ENCODE assay signal across 21 cellular contexts in genomic region chr14:68559949-68560348, GRCh38.
DNase-seq lines count a peak whose midpoint lies in the region; ATAC-seq and TF ChIP-seq lines count a peak whose summit lies in the region.
"Had no signal": no experiment of that assay in that cellular context is flagged by ENCODE, and none has a peak within 500 bp of the region (broad histone marks: within the 10 kb centered on the region; RNA-seq: fewer than 3 reads in every experiment).

No MANE protein-coding gene starts in this region.

- TF ChIP-seq EP300 in ovary (IDR thresholded peaks at IDR 0.05) (no peak), tibial nerve (IDR thresholded peaks at IDR 0.05) (peak; percentile 34 to 70)

- H4K20me1 ChIP-seq in mammary epithelial cell (ENCODE audit: insufficient read depth, low read length) = no peaks in the 10 kb centered on the region
- H4K20me1 ChIP-seq: BLaER1 had no signal

- TF ChIP-seq CTCF in MCF 10A (IDR thresholded peaks at IDR 0.05; ENCODE audit: unreplicated experiment) (no peak), mammary epithelial cell (conservative IDR thresholded peaks at IDR 0.05 in 1 of 2, IDR thresholded peaks at IDR 0.05 in 1 of 2; ENCODE audit: extremely low read depth in 1 of 2, insufficient read depth in 1 of 2, low read depth in 1 of 2, low read length in 2 of 2) (no peak), right lobe of liver (IDR thresholded peaks at IDR 0.05) (no peak), ovary (IDR thresholded peaks at IDR 0.05) (no peak), tibial nerve (IDR thresholded peaks at IDR 0.05) (no peak), gastrocnemius medialis (IDR thresholded peaks at IDR 0.05 in 4 of 5, conservative IDR thresholded peaks at IDR 0.05 in 1 of 5) (no peak)

- no peaks in the 10 kb centered on the region for H3K27me3 Mint-ChIP-seq in MCF 10A (ENCODE audit: insufficient read depth, unreplicated experiment)
- H3K27me3 Mint-ChIP-seq: CD4-positive, alpha-beta memory T cell had no signal

- no peaks in the 10 kb centered on the region for H3K36me3 ChIP-seq in mammary epithelial cell (ENCODE audit: insufficient read depth, low read length)
- H3K36me3 ChIP-seq in right lobe of liver = no peaks in the 10 kb centered on the region
- H3K36me3 ChIP-seq in ovary = no peaks in the 10 kb centered on the region
- H3K36me3 ChIP-seq in tibial nerve = no peaks in the 10 kb centered on the region
- H3K36me3 ChIP-seq in gastrocnemius medialis = no peaks in the 10 kb centered on the region
- H3K36me3 ChIP-seq: BLaER1 had no signal

- H3K79me2 ChIP-seq in mammary epithelial cell (ENCODE audit: insufficient read depth, low read length) = no peaks in the 10 kb centered on the region

- POLR2A ChIA-PET in MCF 10A (lab: Yijun Ruan, JAX) = no interaction called here

- peak; percentile 4 to 54 (median 14) for ATAC-seq in right lobe of liver
- ATAC-seq in gastrocnemius medialis = no peak
- ATAC-seq in HG03354 (IDR thresholded peaks at IDR 0.05; ENCODE audit: poor library complexity, severe bottlenecking, unreplicated experiment) = no peak
- ATAC-seq: A549, GM12878 had no signal

- DNase-seq in MCF 10A (ENCODE audit: unreplicated experiment) (no peak), mammary epithelial cell (no peak), right lobe of liver (peak in 1 of 3 donors; percentile 47), ovary (no peak), tibial nerve (ENCODE audit: low spot score in 2 of 2) (no peak), glomerular visceral epithelial cell (ENCODE audit: extremely low spot score) (no peak), gastrocnemius medialis (no peak)
- DNase-seq: CD4-positive, alpha-beta memory T cell; DMS 273 treated with DMSO at 0.1 percent for 48 hours; DMS53; DND-41; EL; HCEC 1CT; IMR-90 had no signal

- peaks cover 14% of the 10 kb centered on the region for H3K4me1 ChIP-seq in mammary epithelial cell (ENCODE audit: insufficient read depth, low read length)
- peaks cover 2 to 48% (median 24%) of the 10 kb centered on the region in 4 donors for H3K4me1 ChIP-seq in right lobe of liver
- H3K4me1 ChIP-seq in ovary (ENCODE audit: insufficient read depth) = peaks cover 30% of the 10 kb centered on the region
- peaks cover 0 to 57% (median 25%) of the 10 kb centered on the region in 4 donors for H3K4me1 ChIP-seq in tibial nerve
- H3K4me1 ChIP-seq in gastrocnemius medialis = peaks cover 26 to 43% of the 10 kb centered on the region in 2 donors

- no peaks in the 10 kb centered on the region for H3K27me3 ChIP-seq in mammary epithelial cell (ENCODE audit: insufficient read depth, low read length)
- no peaks in the 10 kb centered on the region for H3K27me3 ChIP-seq in right lobe of liver
- H3K27me3 ChIP-seq in ovary = no peaks in the 10 kb centered on the region
- no peaks in the 10 kb centered on the region for H3K27me3 ChIP-seq in tibial nerve
- no peaks in the 10 kb centered on the region for H3K27me3 ChIP-seq in gastrocnemius medialis
- H3K27me3 ChIP-seq: BLaER1 had no signal

- H3K9me3 ChIP-seq in mammary epithelial cell (replicated peaks; ENCODE audit: insufficient read depth, low read length) (no peaks in the 10 kb centered on the region), right lobe of liver (no peaks in the 10 kb centered on the region), ovary (no peaks in the 10 kb centered on the region), tibial nerve (no peaks in the 10 kb centered on the region), gastrocnemius medialis (no peaks in the 10 kb centered on the region)
- H3K9me3 ChIP-seq: A549, BLaER1 had no signal

- H3K4me3 Mint-ChIP-seq in MCF 10A (ENCODE audit: unreplicated experiment) = no peak overlapping the region
- H3K4me3 Mint-ChIP-seq: CD14-positive monocyte; CD4-positive, alpha-beta memory T cell had no signal

- H3K4me3 ChIP-seq in mammary epithelial cell (replicated peaks in 1 of 3; ENCODE audit: insufficient read depth in 1 of 3, low read depth in 2 of 3, low read length in 3 of 3) (no peak overlapping the region), right lobe of liver (peak overlapping the region; percentile 30 to 54 (median 53)), ovary (no peak overlapping the region), tibial nerve (peak overlapping the region in 1 of 4 donors; percentile 20), gastrocnemius medialis (no peak overlapping the region)
- H3K4me3 ChIP-seq: A549, BLaER1, GM12878 had no signal

- CTCF ChIA-PET in MCF 10A (lab: Yijun Ruan, JAX) = no interaction called here
- CTCF ChIA-PET in mammary epithelial cell (lab: Charles Lee; ENCODE audit: low non-redundant PET) = no interaction called here

- TF ChIP-seq POLR2A in right lobe of liver (IDR thresholded peaks at IDR 0.05) (peak; percentile 72), ovary (IDR thresholded peaks at IDR 0.05) (no peak), tibial nerve (IDR thresholded peaks at IDR 0.05) (no peak), gastrocnemius medialis (IDR thresholded peaks at IDR 0.05) (no peak)

- H3K27ac Mint-ChIP-seq in MCF 10A (ENCODE audit: low read depth, unreplicated experiment) = peak overlapping the region; percentile 66

- intact Hi-C loops in MCF 10A (cut with micrococcal nuclease) = no loop called here
- intact Hi-C loops in mammary epithelial cell (cut with micrococcal nuclease) = no loop called here
- intact Hi-C loops in right lobe of liver (cut with DNase I) = no loop called here
- intact Hi-C loops in ovary (cut with DNase I) = loop anchor here in 2 of 4 donors (10.0 kb wide), 2 partner anchors 95 to 105 kb away; no protein-coding TSS in a partner anchor
- intact Hi-C loops in gastrocnemius medialis (cut with DNase I; ENCODE audit: low total_unique reads) = no loop called here

- dilution Hi-C loops in mammary epithelial cell (cut with HindIII; ENCODE audit: low sequenced_read_pairs) = loop anchor here (10.0 kb wide), 1 partner anchor 55 kb away; no protein-coding TSS in a partner anchor

- H3K4me1 Mint-ChIP-seq in MCF 10A (ENCODE audit: insufficient read depth, unreplicated experiment) = peaks cover 26% of the 10 kb centered on the region

- no TSS peak for BruUV-seq in MCF 10A (replicated peaks; lab: Mats Ljungman, UMichigan)
- BruUV-seq in mammary epithelial cell (replicated peaks; lab: Mats Ljungman, UMichigan) = no TSS peak

- no peak overlapping the region for H3K27ac ChIP-seq in mammary epithelial cell (ENCODE audit: insufficient read depth, low read depth, low read length)
- peak overlapping the region; percentile 79 to 91 (median 82) for H3K27ac ChIP-seq in right lobe of liver
- H3K27ac ChIP-seq in ovary = peak overlapping the region; percentile 45 to 92
- H3K27ac ChIP-seq in tibial nerve = peak overlapping the region in 2 of 4 donors; percentile 87 to 88
- no peak overlapping the region for H3K27ac ChIP-seq in gastrocnemius medialis
- H3K27ac ChIP-seq: 22Rv1, HL-60 had no signal

- no peak overlapping the region for H3K4me2 ChIP-seq in mammary epithelial cell (ENCODE audit: insufficient read depth, low read depth, low read length)
- H3K4me2 ChIP-seq: A549 had no signal

- in situ Hi-C loops in mammary epithelial cell (cut with MboI; ENCODE audit: low sequenced_read_pairs in 2 of 2) (no loop called here), gastrocnemius medialis (cut with MboI; ENCODE audit: low sequenced_read_pairs in 4 of 4) (no loop called here)

- no peak overlapping the region for H3K9ac ChIP-seq in mammary epithelial cell (ENCODE audit: insufficient read depth, low read length)
- H3K9ac ChIP-seq: BLaER1 had no signal

- 98% methylated on average over 5 of the region's 5 CpGs for WGBS in mammary epithelial cell (ENCODE audit: low coverage, missing lambda C conversion rate)
- WGBS in right lobe of liver (ENCODE audit: insufficient coverage, low coverage, low lambda C conversion rate, missing lambda C conversion rate) = 33% methylated on average over 5 of the region's 5 CpGs
- 52 to 55% (median 53%) methylated on average over 5 of the region's 5 CpGs for WGBS in ovary, 3 donors
- 69 to 72% methylated on average over 5 of the region's 5 CpGs for WGBS in tibial nerve, 2 donors

- H3K9me3 Mint-ChIP-seq in MCF 10A (ENCODE audit: unreplicated experiment) = no peaks in the 10 kb centered on the region

- H2AFZ ChIP-seq in mammary epithelial cell (ENCODE audit: low read depth, low read length) = no peak overlapping the region

- no peaks in the 10 kb centered on the region for H3K36me3 Mint-ChIP-seq in MCF 10A (ENCODE audit: insufficient read depth, unreplicated experiment)
- H3K36me3 Mint-ChIP-seq: CD4-positive, alpha-beta memory T cell had no signal

Comparison
In these comparisons a context has a peak if more than half of its experiments do, and no peak if none do; other contexts are left out.
1. H3K27ac ChIP-seq: peak in right lobe of liver (3 of 3) and ovary (2 of 2); none in mammary epithelial cell (single experiment) and gastrocnemius medialis (0 of 4).
2. H3K4me3 ChIP-seq: peak in right lobe of liver (3 of 3); none in mammary epithelial cell (0 of 3), ovary (single experiment) and gastrocnemius medialis (0 of 4).
3. ATAC-seq: peak in right lobe of liver (4 of 4); none in gastrocnemius medialis (0 of 2) and HG03354 (single experiment).